Comparison of ENCODE assay signal across 11 cellular contexts in the genomic region with DNA sequence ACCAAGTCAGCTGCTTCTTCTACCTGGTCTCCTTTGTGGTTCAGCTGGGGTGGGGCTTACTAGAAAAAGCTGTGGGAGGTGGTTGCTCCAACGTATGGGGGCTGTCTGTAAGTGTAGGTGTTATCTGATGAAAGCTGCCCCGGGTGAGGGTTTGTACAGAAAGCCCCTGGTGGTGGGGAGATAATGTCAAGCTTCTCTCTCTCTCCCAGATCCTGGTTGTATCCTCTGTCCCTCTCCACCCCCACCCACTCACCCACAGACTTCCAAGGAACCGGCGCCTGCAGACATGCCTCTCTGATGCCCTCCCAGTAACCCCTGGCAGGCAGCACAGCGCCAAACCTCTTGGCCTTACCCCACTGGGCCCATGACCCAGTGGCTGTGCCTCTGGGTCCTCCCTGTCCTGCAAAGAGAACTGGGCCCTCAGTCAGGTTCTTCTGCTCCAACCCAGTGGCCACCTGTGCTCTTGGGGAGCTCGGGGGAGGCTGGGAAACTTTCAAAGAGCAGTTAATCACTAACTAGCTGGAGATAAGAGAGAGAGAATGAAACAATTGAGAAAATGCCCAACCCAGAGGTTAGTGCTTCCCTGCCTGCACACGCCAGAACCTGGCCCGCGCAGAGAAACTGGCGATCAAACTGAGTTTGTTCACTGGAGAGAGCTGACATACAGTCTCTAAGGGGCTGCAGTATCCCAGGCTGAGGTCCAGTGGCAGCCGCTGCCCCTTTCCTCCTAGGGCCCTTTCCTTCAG. TPM values are rescaled to one million over a fixed set of nuclear protein-coding genes. Genes with fewer than 3 reads are reported as not detected.
A peak's percentile ranks its signal among the peaks of the same experiment; 100 is the strongest.
DNase-seq lines count a peak whose midpoint lies in the region; ATAC-seq and TF ChIP-seq lines count a peak whose summit lies in the region.
"Had no signal": no experiment of that assay in that cellular context is flagged by ENCODE, and none has a peak within 500 bp of the region (broad histone marks: within the 10 kb centered on the region; RNA-seq: fewer than 3 reads in every experiment).

No MANE protein-coding gene starts in this region.

- peak overlapping the region; percentile 7 for H3K4me3 ChIP-seq in skeletal muscle satellite cell (ENCODE audit: low read length)

- peaks cover 25% of the 10 kb centered on the region for H3K4me1 ChIP-seq in skeletal muscle satellite cell (ENCODE audit: control insufficient read depth, insufficient read depth, low read length)

- H3K27me3 ChIP-seq in skeletal muscle satellite cell (ENCODE audit: control insufficient read depth, insufficient read depth, low read length) = no peaks in the 10 kb centered on the region

- peak overlapping the region; percentile 63 for H3K4me2 ChIP-seq in skeletal muscle satellite cell (ENCODE audit: low read length)

- peak overlapping the region; percentile 73 for H3K27ac ChIP-seq in RWPE1

- H3K9me3 ChIP-seq in skeletal muscle satellite cell (replicated peaks; ENCODE audit: low read length) = no peaks in the 10 kb centered on the region

- DNase-seq in RWPE1 (ENCODE audit: low spot score) = peak; percentile 13
- peak; percentile 38 for DNase-seq in left ventricle myocardium superior
- DNase-seq in COR-L47 (lab: John Stamatoyannopoulos, UW) = no peak
- DNase-seq in COLO668 (lab: John Stamatoyannopoulos, UW; ENCODE audit: unreplicated experiment) = no peak
- no peak for DNase-seq in stimulated activated CD4-positive, alpha-beta T cell treated with anti-CD3 and anti-CD28 coated beads, Interleukin-15, amount 100 ng/mL, for 24 hours
- DNase-seq: activated naive CD4-positive, alpha-beta T cell treated with Interleukin-2 at 50 U/mL for 16 hours; NCI-H2171 had no signal

- no peaks in the 10 kb centered on the region for H3K36me3 ChIP-seq in skeletal muscle satellite cell (ENCODE audit: insufficient read depth, low read length)

- H3K9ac ChIP-seq in skeletal muscle satellite cell (ENCODE audit: low read depth, low read length) = peak overlapping the region; percentile 61

- intact Hi-C loops in left ventricle myocardium superior (cut with micrococcal nuclease) = no loop called here

- POLR2A ChIA-PET in RWPE1 (lab: Yijun Ruan, JAX; ENCODE audit: low non-redundant PET) = no interaction called here

- CTCF ChIA-PET in RWPE1 (lab: Yijun Ruan, JAX) = interaction anchor here (1.3 kb wide), 1 partner anchor 14 kb away, joined by 3 read pairs; no protein-coding TSS in a partner anchor

- peak; percentile 44 for ATAC-seq in GM18498 (IDR thresholded peaks at IDR 0.05; ENCODE audit: unreplicated experiment)
- ATAC-seq in left ventricle myocardium superior = peak; percentile 75
- ATAC-seq in HG03097 (IDR thresholded peaks at IDR 0.05; ENCODE audit: low FRiP score, unreplicated experiment) = no peak

- TF ChIP-seq CTCF in RWPE1 (conservative IDR thresholded peaks at IDR 0.05; ENCODE audit: low read depth) = no peak

RNA-seq across cellular contexts. Expression of a gene that starts 20.4 kb away (rescaled TPM):
- 2.7 TPM for total RNA-seq in left ventricle myocardium superior
- not detected in 2 replicates for total RNA-seq in skeletal muscle satellite cell (2012; rRNA removed)
- total RNA-seq: pulmonary artery endothelial cell had no signal

Comparison
In these comparisons a context has a peak if more than half of its experiments do, and no peak if none do; other contexts are left out.
1. DNase-seq: peak in RWPE1 (single experiment) and left ventricle myocardium superior (single experiment); none in COR-L47 (single experiment), COLO668 (single experiment) and stimulated activated CD4-positive, alpha-beta T cell treated with anti-CD3 and anti-CD28 coated beads, Interleukin-15, amount 100 ng/mL, for 24 hours (single experiment).